In genomic region chr14:55026793-55027560, GRCh38 we compare ENCODE assay signal across 8 cellular contexts.
DNase-seq lines count a peak whose midpoint lies in the region; ATAC-seq lines count a peak whose summit lies in the region.

Gene SOCS4 (plus strand): TSS chr14:55027236. CDS start chr14:55043042, 15,806 bp downstream.
Gene WDHD1 (minus strand): TSS chr14:55027099. CDS start chr14:55026787, 312 bp downstream.

- peak; percentile 48 to 99 (median 94) for DNase-seq in C1 segment of cervical spinal cord (lab: John Stamatoyannopoulos, UW)
- DNase-seq in NCI-H524 treated with DMSO at 0.1 percent for 48 hours (lab: John Stamatoyannopoulos, UW) = peak; percentile 90
- DNase-seq in activated CD4-positive, alpha-beta T cell treated with anti-CD3 and anti-CD28 coated beads for 4 hours = peak; percentile 94 to 95
- peak; percentile 96 for DNase-seq in kidney tubule cell (ENCODE audit: low spot score)
- DNase-seq in stimulated activated CD4-positive, alpha-beta T cell treated with anti-CD3 and anti-CD28 coated beads, Interleukin-1b, Interleukin-23, amount 100 ng/mL, for 1 hour (ENCODE audit: low read depth in 2 of 2) = peak; percentile 88 to 97

- ATAC-seq in GM19324 (IDR thresholded peaks at IDR 0.05; ENCODE audit: low FRiP score, unreplicated experiment) (peak; percentile 95), HG03460 (IDR thresholded peaks at IDR 0.05; ENCODE audit: unreplicated experiment) (peak; percentile 93)

- peak within 1 kb of the TSS; percentile 66 for H3K27ac ChIP-seq in cingulate gyrus (ENCODE audit: low read depth, low read length)

Comparison
In these comparisons a context has a peak if more than half of its experiments do, and no peak if none do; other contexts are left out.
1. Peak in every context shown above with its lines: DNase-seq, ATAC-seq and H3K27ac ChIP-seq.